ENCODE assay signal across 9 cellular contexts in the genomic region with DNA sequence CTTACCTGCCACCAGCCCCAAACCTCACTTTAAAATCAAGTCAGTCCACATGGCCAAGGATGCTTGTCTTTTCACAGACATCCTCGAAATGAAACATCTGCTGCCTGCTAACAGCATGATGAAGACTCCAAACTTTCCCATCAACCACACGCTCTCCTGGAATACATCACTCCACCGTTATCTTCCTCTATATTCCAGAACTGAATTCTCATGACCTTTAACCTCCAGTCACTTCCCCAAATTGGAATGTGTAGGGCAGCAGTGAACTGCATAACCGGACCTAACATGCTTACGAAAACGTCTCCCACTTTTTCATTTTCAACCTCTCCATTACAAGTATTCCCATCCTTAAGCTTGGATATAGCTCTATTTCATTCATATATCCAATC. TPM values are rescaled to one million over a fixed set of nuclear protein-coding genes. Genes with fewer than 3 reads are reported as not detected.
DNase-seq lines count a peak whose midpoint lies in the region; TF ChIP-seq lines count a peak whose summit lies in the region.
"Had no signal": no experiment of that assay in that cellular context is flagged by ENCODE, and none has a peak within 500 bp of the region (broad histone marks: within the 10 kb centered on the region; RNA-seq: fewer than 3 reads in every experiment).

No MANE protein-coding gene starts in this region.

- H3K4me1 Mint-ChIP-seq in brain (peaks cover 14% of the 10 kb centered on the region), mesothelial cell of epicardium (peaks cover 5% of the 10 kb centered on the region)

- DNase-seq in AG09309 (ENCODE audit: low read depth) (no peak), HL-60 (ENCODE audit: low read depth in 1 of 2, low spot score in 1 of 2) (no peak), mesothelial cell of epicardium (ENCODE audit: low spot score in 2 of 2, unreplicated experiment in 2 of 2) (no peak), AML-193 (lab: John Stamatoyannopoulos, UW) (no peak), hepatic stellate cell (ENCODE audit: low spot score) (no peak), Kasumi-1 (lab: John Stamatoyannopoulos, UW) (no peak), SHP77 (lab: John Stamatoyannopoulos, UW) (no peak)
- DNase-seq: NCI-H1436 had no signal

- no peaks in the 10 kb centered on the region for H3K36me3 Mint-ChIP-seq in brain
- peaks cover 3% of the 10 kb centered on the region for H3K36me3 Mint-ChIP-seq in mesothelial cell of epicardium

- H3K4me3 Mint-ChIP-seq in brain (peak overlapping the region; percentile 80 to 88 (median 86)), mesothelial cell of epicardium (peak overlapping the region; percentile 82)

- H3K9me3 Mint-ChIP-seq in brain: peaks cover 0 to 5% (median 0%) of the 10 kb centered on the region in 5 experiments
- H3K9me3 Mint-ChIP-seq in mesothelial cell of epicardium: peaks cover 14% of the 10 kb centered on the region

- TF ChIP-seq CTCF in AG09309 (IDR thresholded peaks at IDR 0.05; ENCODE audit: control insufficient read depth, insufficient read depth, low read depth, low read length, missing control alignments) (no peak), HL-60 (IDR thresholded peaks at IDR 0.05; ENCODE audit: insufficient read depth, low read length) (no peak), brain (conservative IDR thresholded peaks at IDR 0.05) (no peak), mesothelial cell of epicardium (IDR thresholded peaks at IDR 0.05; ENCODE audit: unreplicated experiment) (no peak)

- H3K27me3 ChIP-seq in HL-60 (ENCODE audit: insufficient read depth, poor library complexity, severe bottlenecking): no peaks in the 10 kb centered on the region

- H3K27ac Mint-ChIP-seq in brain (peak overlapping the region; percentile 37 to 87 (median 76)), mesothelial cell of epicardium (peak overlapping the region; percentile 21)

- H3K27me3 Mint-ChIP-seq in brain (no peaks in the 10 kb centered on the region), mesothelial cell of epicardium (ENCODE audit: low read depth) (peaks cover 4% of the 10 kb centered on the region)

- no peak overlapping the region for H3K27ac ChIP-seq in HL-60 (replicated peaks)

- H3K4me3 ChIP-seq in AG09309 (ENCODE audit: control insufficient read depth, low read depth, low read length) (peak overlapping the region; percentile 29), HL-60 (replicated peaks; ENCODE audit: insufficient read depth, low read length) (peak overlapping the region; percentile 18; the same call in 1 of the 2 replicates)

RNA-seq across cellular contexts. Expression of a gene that starts 30.7 kb away (rescaled TPM):
- polyA plus RNA-seq in brain (ENCODE audit: insufficient read depth, low read depth, low replicate concordance): 5.0 TPM
- total RNA-seq in mesothelial cell of epicardium: 6.4 to 7.0 TPM (median 6.6 TPM) in 3 replicates

RNA-seq across cellular contexts. Expression of a gene that starts 47.3 kb away (rescaled TPM):
- polyA plus RNA-seq in brain (ENCODE audit: insufficient read depth, low read depth, low replicate concordance): 55.5 TPM
- total RNA-seq in mesothelial cell of epicardium: 64.5 to 70.3 TPM (median 68.5 TPM) in 3 replicates
